8 cellular contexts compared by ENCODE assay signal in the genomic region with DNA sequence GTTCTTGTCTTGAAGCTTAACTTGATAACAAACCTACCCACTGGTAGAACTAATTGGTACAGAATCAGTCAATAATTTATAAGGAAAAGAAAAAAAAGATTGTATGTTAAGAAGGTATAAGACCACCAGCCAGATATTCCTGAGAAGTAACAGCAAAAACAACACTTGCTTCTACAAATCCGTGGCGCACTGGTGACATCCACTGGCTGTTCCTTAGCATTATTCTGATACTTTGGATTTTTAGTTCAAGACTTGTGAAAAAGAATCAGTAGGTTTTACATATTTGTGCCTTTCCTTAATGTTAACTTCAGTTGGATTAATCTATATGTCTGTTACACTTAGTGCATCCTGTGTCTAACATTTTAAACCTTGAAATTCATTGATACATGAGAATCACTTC.
DNase-seq lines count a peak whose midpoint lies in the region; ATAC-seq, FAIRE-seq and TF ChIP-seq lines count a peak whose summit lies in the region.

No MANE protein-coding gene starts in this region.

- H3K4me1 ChIP-seq in A549, result no peaks in the 10 kb centered on the region; the same call in 2 of the 3 replicates

- no peak overlapping the region for H3K4me2 ChIP-seq in A549

- no peak for TF ChIP-seq EP300 in A549 (IDR thresholded peaks at IDR 0.05)

- DNase-seq in A549 (ENCODE audit: low read depth in 1 of 2, low spot score in 1 of 2) (peak in 1 of 2 experiments; percentile 64), HS-5 (ENCODE audit: low read depth) (peak; percentile 14), SW480 (ENCODE audit: low spot score) (peak; percentile 14), T-helper 2 cell (no peak), NCI-H2029 treated with DMSO at 0.1 percent for 48 hours (lab: John Stamatoyannopoulos, UW) (no peak)

- no peak for TF ChIP-seq POLR2A in A549 (IDR thresholded peaks at IDR 0.05; ENCODE audit: low read length)

- H3K4me3 ChIP-seq in A549, result no peak overlapping the region

- FAIRE-seq in A549 (lab: Jason Lieb, UNC), result peak; percentile 43
- peak; percentile 92 for FAIRE-seq in islet of Langerhans (lab: Jason Lieb, UNC)

- peak; percentile 56 to 72; a peak in 5 of 6 replicates for ATAC-seq in A549
- ATAC-seq in HG03025 (IDR thresholded peaks at IDR 0.05; ENCODE audit: low FRiP score, unreplicated experiment), result no peak
- ATAC-seq in HG02973 (IDR thresholded peaks at IDR 0.05; ENCODE audit: unreplicated experiment), result no peak

- WGBS in A549 (ENCODE audit: missing lambda C conversion rate), result 12% methylated on average over 2 of the region's 2 CpGs

- peak; percentile 88 to 89 for TF ChIP-seq RAD21 in A549 (conservative IDR thresholded peaks at IDR 0.05 in 1 of 2, IDR thresholded peaks at IDR 0.05 in 1 of 2)

- POLR2A ChIA-PET in A549 (lab: Yijun Ruan, JAX), result no interaction called here

- CTCF ChIA-PET in A549 (lab: Yijun Ruan, JAX), result interaction anchor here (0.6 to 3.4 kb wide), 21 partner anchors 8 to 1588 kb away, joined by 3 to 16 read pairs (median 4); no protein-coding TSS in a partner anchor

- TF ChIP-seq CTCF in A549 (IDR thresholded peaks at IDR 0.05), result peak; percentile 85

- no peak overlapping the region for H3K27ac ChIP-seq in A549

- no peaks in the 10 kb centered on the region for H3K9me3 ChIP-seq in A549

TF ChIP-seq in A549, 52 proteins besides CTCF, POLR2A, EP300 and RAD21:
- TF ChIP-seq SMC3 (IDR thresholded peaks at IDR 0.05) (peak; percentile 81), EHMT2 (IDR thresholded peaks at IDR 0.05; ENCODE audit: low read depth) (no peak)

Comparison
In these comparisons a context has a peak if more than half of its experiments do, and no peak if none do; other contexts are left out.
1. ATAC-seq: peak in A549 (2 of 2); none in HG03025 (single experiment) and HG02973 (single experiment).
2. DNase-seq: peak in HS-5 (single experiment) and SW480 (single experiment); none in T-helper 2 cell (0 of 5) and NCI-H2029 treated with DMSO at 0.1 percent for 48 hours (single experiment).